ENCODE assay signal across 14 cellular contexts in genomic region chr1:158024737-158025136, GRCh38. TPM values are rescaled to one million over a fixed set of nuclear protein-coding genes. Genes with fewer than 3 reads are reported as not detected.
A peak's percentile ranks its signal among the peaks of the same experiment; 100 is the strongest.
DNase-seq lines count a peak whose midpoint lies in the region; ATAC-seq and TF ChIP-seq lines count a peak whose summit lies in the region.
"Had no signal": no experiment of that assay in that cellular context is flagged by ENCODE, and none has a peak within 500 bp of the region (broad histone marks: within the 10 kb centered on the region; RNA-seq: fewer than 3 reads in every experiment).

No MANE protein-coding gene starts in this region.

- intact Hi-C loops in IMR-90 (cut with micrococcal nuclease) (no loop called here), breast epithelium (cut with DNase I; ENCODE audit: low total_unique reads) (no loop called here)

- H3K27me3 ChIP-seq in IMR-90 (ENCODE audit: control insufficient read depth, insufficient read depth, low read length) (no peaks in the 10 kb centered on the region), breast epithelium (no peaks in the 10 kb centered on the region), suprapubic skin (no peaks in the 10 kb centered on the region)
- H3K27me3 ChIP-seq: testis had no signal

- H3K56ac ChIP-seq in IMR-90 (ENCODE audit: extremely low read depth, insufficient read depth, low read length), result no peak overlapping the region

- no peak for TF ChIP-seq CTCF in IMR-90 (conservative IDR thresholded peaks at IDR 0.05; ENCODE audit: low read depth, low read length)
- no peak for TF ChIP-seq CTCF in breast epithelium (IDR thresholded peaks at IDR 0.05)
- no peak for TF ChIP-seq CTCF in suprapubic skin (IDR thresholded peaks at IDR 0.05)

- peaks cover 26% of the 10 kb centered on the region for H3K9me1 ChIP-seq in IMR-90 (ENCODE audit: insufficient read depth, low read length)

- no peak overlapping the region for H2BK20ac ChIP-seq in IMR-90 (ENCODE audit: low read depth, low read length)

- no peak overlapping the region for H3K23ac ChIP-seq in IMR-90 (ENCODE audit: low read depth, low read length)

- peaks cover 26 to 91% of the 10 kb centered on the region in 2 experiments for H3K79me1 ChIP-seq in IMR-90 (ENCODE audit: low read depth in 1 of 2, low read length in 2 of 2)

- H2AK9ac ChIP-seq in IMR-90 (replicated peaks; ENCODE audit: low read depth, low read length, poor library complexity), result no peak overlapping the region

- 0 out of 2 replicates have a peak overlapping the region, but pooled peaks have one; percentile 44 for H3K9ac ChIP-seq in IMR-90 (ENCODE audit: low read depth, low read length)

- H3K27ac ChIP-seq in IMR-90 (ENCODE audit: insufficient read depth, low read length) (peak overlapping the region; percentile 51; the same call in 1 of the 2 replicates), breast epithelium (peak overlapping the region; percentile 52 to 81), mesodermal cell (ENCODE audit: low read depth, low read length, severe bottlenecking) (peak overlapping the region; percentile 46), suprapubic skin (peak overlapping the region; percentile 28)
- H3K27ac ChIP-seq: testis had no signal

- peaks cover 19% of the 10 kb centered on the region for H4K20me1 ChIP-seq in IMR-90 (ENCODE audit: insufficient read depth, low read length)

- H3K36me3 ChIP-seq in IMR-90 (ENCODE audit: control insufficient read depth, insufficient read depth, low read length) (peaks cover 9% of the 10 kb centered on the region; the same call in 1 of the 2 replicates), breast epithelium (no peaks in the 10 kb centered on the region), mesodermal cell (ENCODE audit: control insufficient read depth, insufficient read depth, low read length) (peaks cover 69% of the 10 kb centered on the region), suprapubic skin (no peaks in the 10 kb centered on the region)

- ATAC-seq in IMR-90 (ENCODE audit: low read depth) (no peak), GM21381 (IDR thresholded peaks at IDR 0.05; ENCODE audit: unreplicated experiment) (no peak)
- ATAC-seq: activated CD4-positive, alpha-beta T cell treated with anti-CD3 and anti-CD28 coated beads for 36 hours had no signal

- no peak for TF ChIP-seq RAD21 in IMR-90 (IDR thresholded peaks at IDR 0.05; ENCODE audit: low read length)

- H3K4me1 ChIP-seq in IMR-90 (ENCODE audit: control insufficient read depth, insufficient read depth, low read length), result peaks cover 40% of the 10 kb centered on the region
- peaks cover 11 to 33% of the 10 kb centered on the region in 2 donors for H3K4me1 ChIP-seq in breast epithelium
- H3K4me1 ChIP-seq in mesodermal cell (ENCODE audit: control insufficient read depth, insufficient read depth, low read length, poor library complexity, severe bottlenecking), result peaks cover 68% of the 10 kb centered on the region
- peaks cover 57% of the 10 kb centered on the region for H3K4me1 ChIP-seq in suprapubic skin

- H3K9me3 ChIP-seq in IMR-90 (ENCODE audit: control insufficient read depth, insufficient read depth, low read length), result no peaks in the 10 kb centered on the region
- H3K9me3 ChIP-seq in breast epithelium, result no peaks in the 10 kb centered on the region
- no peaks in the 10 kb centered on the region for H3K9me3 ChIP-seq in mesodermal cell (ENCODE audit: control insufficient read depth, low read length)
- no peaks in the 10 kb centered on the region for H3K9me3 ChIP-seq in suprapubic skin
- H3K9me3 ChIP-seq: testis had no signal

- no peak overlapping the region for H3K4me2 ChIP-seq in IMR-90 (ENCODE audit: low read depth, low read length)

- no peak for TF ChIP-seq EP300 in suprapubic skin (IDR thresholded peaks at IDR 0.05)

- dilution Hi-C loops in IMR-90 (cut with HindIII; ENCODE audit: low sequenced_read_pairs, unreplicated experiment), result no loop called here

- BruUV-seq in IMR-90 (replicated peaks; lab: Mats Ljungman, UMichigan), result no TSS peak

- no peak overlapping the region for H3K14ac ChIP-seq in IMR-90 (replicated peaks; ENCODE audit: low read depth, low read length)

- peak overlapping the region; percentile 36 for H4K91ac ChIP-seq in IMR-90 (ENCODE audit: insufficient read depth, low read depth, low read length)

- H2BK5ac ChIP-seq in IMR-90 (ENCODE audit: low read depth, low read length, poor library complexity, severe bottlenecking), result no peak overlapping the region

- H2AFZ ChIP-seq in IMR-90 (replicated peaks; ENCODE audit: low read length, poor library complexity), result no peak overlapping the region

- POLR2A ChIA-PET in IMR-90 (lab: Charles Lee; ENCODE audit: unreplicated experiment), result no interaction called here

- H2BK120ac ChIP-seq in IMR-90 (ENCODE audit: low read depth, low read length), result no peak overlapping the region

- H2BK15ac ChIP-seq in IMR-90 (ENCODE audit: low read depth, low read length), result no peak overlapping the region

- DNase-seq in IMR-90 (no peak), breast epithelium (ENCODE audit: low spot score in 2 of 2) (no peak), suprapubic skin (ENCODE audit: low spot score in 2 of 2) (no peak), NCI-H524 treated with DMSO at 0.1 percent for 48 hours (lab: John Stamatoyannopoulos, UW) (no peak), dedifferentiated amniotic fluid mesenchymal stem cell (ENCODE audit: extremely low spot score) (no peak)
- DNase-seq in effector CD8-positive, alpha-beta T cell (lab: John Stamatoyannopoulos, UW), result no peak
- DNase-seq: activated CD4-positive, alpha-beta T cell treated with anti-CD3 and anti-CD28 coated beads for 36 hours; islet precursor cell; NCI-H1694; NCI-H526 treated with DMSO at 0.1 percent for 48 hours; T-helper 1 cell; testis had no signal

- in situ Hi-C loops in IMR-90 (cut with MboI; ENCODE audit: low sequenced_read_pairs), result no loop called here

- H3K4ac ChIP-seq in IMR-90 (ENCODE audit: low read depth, low read length), result peak overlapping the region; percentile 41

- H3K4me3 ChIP-seq in IMR-90 (ENCODE audit: insufficient read depth, low read depth, low read length) (no peak overlapping the region), breast epithelium (no peak overlapping the region), mesodermal cell (ENCODE audit: extremely low read depth, insufficient read depth, low read length, poor library complexity, severe bottlenecking) (no peak overlapping the region), suprapubic skin (no peak overlapping the region)
- H3K4me3 ChIP-seq: testis had no signal

- 86% methylated on average over 2 of the region's 7 CpGs; no CpG with 5 or more reads in 1 of the 2 experiments for WGBS in IMR-90 (ENCODE audit: extremely low coverage in 2 of 2, insufficient read length in 1 of 2), 2 experiments
- WGBS in mesodermal cell (ENCODE audit: insufficient coverage in 2 of 2), 2 experiments, result 91 to 94% methylated on average over 5 of the region's 7 CpGs
- WGBS in suprapubic skin, result 54% methylated on average over 7 of the region's 7 CpGs

- TF ChIP-seq POLR2A in IMR-90 (IDR thresholded peaks at IDR 0.05; ENCODE audit: low read depth, low read length) (no peak), breast epithelium (IDR thresholded peaks at IDR 0.05) (no peak), suprapubic skin (IDR thresholded peaks at IDR 0.05) (no peak)

- no peak overlapping the region for H3K18ac ChIP-seq in IMR-90 (ENCODE audit: low read depth, low read length)

- H4K8ac ChIP-seq in IMR-90 (ENCODE audit: low read depth in 2 of 2, low read length in 2 of 2), result peak overlapping the region in 1 of 2 experiments; percentile 39; a peak in 2 of 4 replicates

- no peak overlapping the region for H2AK5ac ChIP-seq in IMR-90 (ENCODE audit: low read depth, low read length)

- H4K5ac ChIP-seq in IMR-90 (ENCODE audit: low read depth, low read length), result peak overlapping the region; percentile 11; the same call in 1 of the 2 replicates

- CTCF ChIA-PET in IMR-90 (lab: Yijun Ruan, JAX), result no interaction called here

TF ChIP-seq in IMR-90, 13 proteins besides CTCF, POLR2A, EP300 and RAD21:
- TF ChIP-seq USF2 (IDR thresholded peaks at IDR 0.05; ENCODE audit: low read depth, low read length), result no peak
- TF ChIP-seq MAZ (IDR thresholded peaks at IDR 0.05; ENCODE audit: borderline replicate concordance, low read depth, low read length), result no peak
- no peak for TF ChIP-seq FOS (IDR thresholded peaks at IDR 0.05; ENCODE audit: low read depth, low read length)
- no peak for TF ChIP-seq NFE2L2 (IDR thresholded peaks at IDR 0.05; ENCODE audit: low read depth, low read length)
- no peak for TF ChIP-seq MXI1 (IDR thresholded peaks at IDR 0.05; ENCODE audit: borderline replicate concordance, low read depth, low read length)
- TF ChIP-seq MAFK (IDR thresholded peaks at IDR 0.05; ENCODE audit: low read depth, low read length), result no peak
- TF ChIP-seq BHLHE40 (IDR thresholded peaks at IDR 0.05; ENCODE audit: low read depth, low read length), result no peak
- TF ChIP-seq CHD1 (IDR thresholded peaks at IDR 0.05; ENCODE audit: low read depth, low read length), result no peak
- no peak for TF ChIP-seq RCOR1 (IDR thresholded peaks at IDR 0.05; ENCODE audit: insufficient replicate concordance, low read length)

RNA-seq across cellular contexts. Expression of gene KIRREL1, which starts 31.3 kb away (rescaled TPM):
- total RNA-seq in IMR-90 (2012; rRNA removed), result 61.9 and 64.7 TPM in 2 replicates
- polyA plus RNA-seq in IMR-90 (2012; rRNA removed), result 58.1 and 64.6 TPM in 2 replicates
- polyA plus RNA-seq in IMR-90 (2012; cell fraction: cytosol; rRNA removed), result 38.9 and 51.3 TPM in 2 replicates
- 85.2 and 89.7 TPM in 2 replicates for polyA plus RNA-seq in IMR-90 (2012; cell fraction: nucleus; rRNA removed; ENCODE audit: low replicate concordance)
- 10 to 100 TPM; 26.1 to 55.5 (median 34.1) TPM for total RNA-seq in breast epithelium
- polyA plus RNA-seq in mesodermal cell (2013, experiment 1 of 2), result 72.5 TPM
- polyA plus RNA-seq in mesodermal cell (2013, experiment 2 of 2), result 57.5 TPM
- total RNA-seq in suprapubic skin, result 10 to 100 TPM; 12.5 to 18.9 (median 15.5) TPM
